24 cellular contexts compared by ENCODE assay signal in genomic region chr20:44703956-44704488, GRCh38. TPM values are rescaled to one million over a fixed set of nuclear protein-coding genes. Genes with fewer than 3 reads are reported as not detected.
DNase-seq lines count a peak whose midpoint lies in the region; ATAC-seq, FAIRE-seq and TF ChIP-seq lines count a peak whose summit lies in the region.
"Had no signal": no experiment of that assay in that cellular context is flagged by ENCODE, and none has a peak within 500 bp of the region (broad histone marks: within the 10 kb centered on the region; RNA-seq: fewer than 3 reads in every experiment).

No MANE protein-coding gene starts in this region.

- peak overlapping the region; percentile 17 for H2AK9ac ChIP-seq in IMR-90 (replicated peaks; ENCODE audit: low read depth, low read length, poor library complexity)

- no peak overlapping the region for H3K23ac ChIP-seq in IMR-90 (ENCODE audit: low read depth, low read length)

- peak overlapping the region; percentile 60 for H2BK120ac ChIP-seq in IMR-90 (ENCODE audit: low read depth, low read length)

- peaks cover 43% of the 10 kb centered on the region for H3K4me1 Mint-ChIP-seq in glutamatergic neuron (ENCODE audit: low read depth, unreplicated experiment)
- H3K4me1 Mint-ChIP-seq: activated CD4-positive, alpha-beta T cell treated with anti-CD3 and anti-CD28 coated beads, Interleukin-2, amount 10 ng/mL, durations not matched to agents 7 days and 5 days; CD8-positive, alpha-beta memory T cell; central memory CD8-positive, alpha-beta T cell; immature natural killer cell had no signal

- peak overlapping the region; percentile 74 for H3K18ac ChIP-seq in IMR-90 (ENCODE audit: low read depth, low read length)

- H2BK5ac ChIP-seq in IMR-90 (ENCODE audit: low read depth, low read length, poor library complexity, severe bottlenecking) = no peak overlapping the region

- H3K9me3 Mint-ChIP-seq in glutamatergic neuron (ENCODE audit: unreplicated experiment) = peaks cover 15% of the 10 kb centered on the region
- H3K9me3 Mint-ChIP-seq: activated CD4-positive, alpha-beta T cell treated with anti-CD3 and anti-CD28 coated beads, Interleukin-2, amount 10 ng/mL, durations not matched to agents 7 days and 5 days; CD8-positive, alpha-beta memory T cell; central memory CD8-positive, alpha-beta T cell; immature natural killer cell had no signal

- in situ Hi-C loops in IMR-90 (cut with MboI; ENCODE audit: low sequenced_read_pairs) (no loop called here), gastrocnemius medialis (cut with MboI; ENCODE audit: low sequenced_read_pairs in 4 of 4) (no loop called here)

- H3K4me1 ChIP-seq in A549 (peaks cover 37% of the 10 kb centered on the region), IMR-90 (ENCODE audit: control insufficient read depth, insufficient read depth, low read length) (peaks cover 39% of the 10 kb centered on the region), esophagus squamous epithelium (peaks cover 6 to 56% (median 42%) of the 10 kb centered on the region in 3 donors), gastrocnemius medialis (peaks cover 40 to 46% of the 10 kb centered on the region in 2 donors)

- 91% methylated on average over 9 of the region's 9 CpGs for WGBS in A549 (ENCODE audit: missing lambda C conversion rate)
- 95% methylated on average over 4 of the region's 9 CpGs; no CpG with 5 or more reads in 1 of the 2 experiments for WGBS in IMR-90 (ENCODE audit: extremely low coverage in 2 of 2, insufficient read length in 1 of 2), 2 experiments
- WGBS in esophagus squamous epithelium, 2 donors = 82 to 91% methylated on average over 4 to 9 of the region's 9 CpGs

- peak overlapping the region; percentile 33; the same call in 1 of the 2 replicates for H2BK20ac ChIP-seq in IMR-90 (ENCODE audit: low read depth, low read length)

- H3K9me3 ChIP-seq in A549 = no peaks in the 10 kb centered on the region
- no peaks in the 10 kb centered on the region for H3K9me3 ChIP-seq in IMR-90 (ENCODE audit: control insufficient read depth, insufficient read depth, low read length)
- H3K9me3 ChIP-seq in esophagus squamous epithelium = no peaks in the 10 kb centered on the region
- no peaks in the 10 kb centered on the region for H3K9me3 ChIP-seq in gastrocnemius medialis
- H3K9me3 ChIP-seq: ovary had no signal

- H3K27me3 ChIP-seq in IMR-90 (ENCODE audit: control insufficient read depth, insufficient read depth, low read length) = peaks cover 3% of the 10 kb centered on the region; the same call in 1 of the 2 replicates
- H3K27me3 ChIP-seq in esophagus squamous epithelium = no peaks in the 10 kb centered on the region
- no peaks in the 10 kb centered on the region for H3K27me3 ChIP-seq in gastrocnemius medialis
- H3K27me3 ChIP-seq: ovary had no signal

- peak overlapping the region; percentile 4 for H2AFZ ChIP-seq in IMR-90 (replicated peaks; ENCODE audit: low read length, poor library complexity)

- H4K91ac ChIP-seq in IMR-90 (ENCODE audit: insufficient read depth, low read depth, low read length) = peak overlapping the region; percentile 68

- H3K4me3 ChIP-seq in A549 (no peak overlapping the region), IMR-90 (ENCODE audit: insufficient read depth, low read depth, low read length) (no peak overlapping the region), esophagus squamous epithelium (no peak overlapping the region), gastrocnemius medialis (no peak overlapping the region)
- H3K4me3 ChIP-seq: lung, ovary had no signal

- BruUV-seq in IMR-90 (replicated peaks; lab: Mats Ljungman, UMichigan) = no TSS peak

- peak overlapping the region; percentile 81 for H3K4ac ChIP-seq in IMR-90 (ENCODE audit: low read depth, low read length)

- POLR2A ChIA-PET in A549 (lab: Yijun Ruan, JAX) = no interaction called here
- POLR2A ChIA-PET in IMR-90 (lab: Charles Lee; ENCODE audit: unreplicated experiment) = no interaction called here

- H3K14ac ChIP-seq in IMR-90 (replicated peaks; ENCODE audit: low read depth, low read length) = peak overlapping the region; percentile 52; the same call in 1 of the 2 replicates

- H4K8ac ChIP-seq in IMR-90 (ENCODE audit: low read depth in 2 of 2, low read length in 2 of 2) = peak overlapping the region; percentile 64 to 77

- no peak for ATAC-seq in A549
- no peak for ATAC-seq in IMR-90 (ENCODE audit: low read depth)
- ATAC-seq in gastrocnemius medialis = no peak
- ATAC-seq in GM19324 (IDR thresholded peaks at IDR 0.05; ENCODE audit: low FRiP score, unreplicated experiment) = no peak
- ATAC-seq: esophagus mucosa had no signal

- no peak for DNase-seq in A549 (ENCODE audit: low read depth in 1 of 2, low spot score in 1 of 2)
- no peak for DNase-seq in IMR-90
- DNase-seq in esophagus squamous epithelium (lab: John Stamatoyannopoulos, UW) = no peak
- DNase-seq in gastrocnemius medialis = no peak
- DNase-seq in glutamatergic neuron = no peak
- DNase-seq in urothelium cell line (ENCODE audit: low spot score) = no peak
- DNase-seq in NCI-H146 (lab: John Stamatoyannopoulos, UW) = no peak
- DNase-seq: activated CD4-positive, alpha-beta T cell treated with anti-CD3 and anti-CD28 coated beads, Interleukin-2, amount 10 ng/mL, durations not matched to agents 7 days and 5 days; activated CD8-positive, alpha-beta memory T cell treated with anti-CD3 and anti-CD28 coated beads, Interleukin-2, amount 50 U/mL, for 4 hours; amniotic stem cell; CD8-positive, alpha-beta memory T cell; effector CD8-positive, alpha-beta T cell; immature natural killer cell; NCI-H1092 treated with DMSO at 0.1 percent for 48 hours; NCI-H2081 treated with DMSO at 0.1 percent for 48 hours; SHP77 treated with DMSO at 0.1 percent for 48 hours; stimulated activated CD4-positive, alpha-beta T cell treated with anti-CD3 and anti-CD28 coated beads, Interleukin-2, amount 100 ng/mL, for 48 hours had no signal

- TF ChIP-seq EP300 in A549 (IDR thresholded peaks at IDR 0.05) = no peak

- H4K20me1 ChIP-seq in IMR-90 (ENCODE audit: insufficient read depth, low read length) = no peaks in the 10 kb centered on the region

- TF ChIP-seq RAD21 in A549 (conservative IDR thresholded peaks at IDR 0.05 in 1 of 2, IDR thresholded peaks at IDR 0.05 in 1 of 2) (no peak), IMR-90 (IDR thresholded peaks at IDR 0.05; ENCODE audit: low read length) (no peak)

- H3K36me3 Mint-ChIP-seq in glutamatergic neuron (ENCODE audit: unreplicated experiment) = no peaks in the 10 kb centered on the region
- H3K36me3 Mint-ChIP-seq: CD8-positive, alpha-beta memory T cell; immature natural killer cell had no signal

- H3K79me1 ChIP-seq in IMR-90 (ENCODE audit: low read depth in 1 of 2, low read length in 2 of 2) = no peaks in the 10 kb centered on the region

- peaks cover 8% of the 10 kb centered on the region; the same call in 1 of the 2 replicates for H3K9me1 ChIP-seq in IMR-90 (ENCODE audit: insufficient read depth, low read length)

- no peak overlapping the region for H3K27ac Mint-ChIP-seq in glutamatergic neuron (ENCODE audit: unreplicated experiment)
- H3K27ac Mint-ChIP-seq: activated CD4-positive, alpha-beta T cell treated with anti-CD3 and anti-CD28 coated beads, Interleukin-2, amount 10 ng/mL, durations not matched to agents 7 days and 5 days; immature natural killer cell had no signal

- TF ChIP-seq POLR2A in A549 (IDR thresholded peaks at IDR 0.05; ENCODE audit: low read length) = no peak
- no peak for TF ChIP-seq POLR2A in IMR-90 (IDR thresholded peaks at IDR 0.05; ENCODE audit: low read depth, low read length)
- TF ChIP-seq POLR2A in esophagus squamous epithelium (IDR thresholded peaks at IDR 0.05) = no peak
- no peak for TF ChIP-seq POLR2A in gastrocnemius medialis (IDR thresholded peaks at IDR 0.05)

- intact Hi-C loops in IMR-90 (cut with micrococcal nuclease) (no loop called here), esophagus squamous epithelium (cut with DNase I) (no loop called here), gastrocnemius medialis (cut with DNase I; ENCODE audit: low total_unique reads) (no loop called here)

- CTCF ChIA-PET in A549 (lab: Yijun Ruan, JAX) = interaction anchor here (0.8 to 7.3 kb wide), 8 partner anchors 8 to 163 kb away, joined by 3 to 58 read pairs (median 4); no protein-coding TSS in a partner anchor
- CTCF ChIA-PET in IMR-90 (lab: Yijun Ruan, JAX) = interaction anchor here (1.3 to 3.8 kb wide), 2 partner anchors 8 to 20 kb away, joined by 3 to 12 read pairs; no protein-coding TSS in a partner anchor

- H3K4me3 Mint-ChIP-seq in glutamatergic neuron (ENCODE audit: unreplicated experiment) = no peak overlapping the region
- H3K4me3 Mint-ChIP-seq: activated CD4-positive, alpha-beta T cell treated with anti-CD3 and anti-CD28 coated beads, Interleukin-2, amount 10 ng/mL, durations not matched to agents 7 days and 5 days; CD8-positive, alpha-beta memory T cell; central memory CD8-positive, alpha-beta T cell; immature natural killer cell had no signal

- H3K4me2 ChIP-seq in A549 (peak overlapping the region; percentile 19; the same call in 1 of the 3 replicates), IMR-90 (ENCODE audit: low read depth, low read length) (no peak overlapping the region)

- TF ChIP-seq CTCF in A549 (IDR thresholded peaks at IDR 0.05) (no peak), IMR-90 (conservative IDR thresholded peaks at IDR 0.05; ENCODE audit: low read depth, low read length) (no peak), esophagus squamous epithelium (IDR thresholded peaks at IDR 0.05) (no peak), gastrocnemius medialis (IDR thresholded peaks at IDR 0.05 in 4 of 5, conservative IDR thresholded peaks at IDR 0.05 in 1 of 5) (no peak), glutamatergic neuron (IDR thresholded peaks at IDR 0.05; ENCODE audit: partially characterized antibody, unreplicated experiment) (no peak)

- dilution Hi-C loops in IMR-90 (cut with HindIII; ENCODE audit: low sequenced_read_pairs, unreplicated experiment) = no loop called here

- FAIRE-seq in A549 (lab: Jason Lieb, UNC) = no peak
- no peak for FAIRE-seq in urothelium cell line (lab: Jason Lieb, UNC)

- peak overlapping the region; percentile 93 for H2AK5ac ChIP-seq in IMR-90 (ENCODE audit: low read depth, low read length)

- H3K36me3 ChIP-seq in IMR-90 (ENCODE audit: control insufficient read depth, insufficient read depth, low read length) (no peaks in the 10 kb centered on the region), esophagus squamous epithelium (no peaks in the 10 kb centered on the region), gastrocnemius medialis (no peaks in the 10 kb centered on the region)
- H3K36me3 ChIP-seq: ovary had no signal

- H3K27ac ChIP-seq in A549 (peak overlapping the region; percentile 47 to 79), IMR-90 (ENCODE audit: insufficient read depth, low read length) (peak overlapping the region; percentile 30), esophagus squamous epithelium (peak overlapping the region; percentile 66 to 87 (median 80)), gastrocnemius medialis (peak overlapping the region; percentile 71 to 84 (median 76))

- H3K27me3 Mint-ChIP-seq in glutamatergic neuron (ENCODE audit: unreplicated experiment) = peaks cover 9% of the 10 kb centered on the region

- H2BK15ac ChIP-seq in IMR-90 (ENCODE audit: low read depth, low read length) = no peak overlapping the region

- no peak overlapping the region for H3K56ac ChIP-seq in IMR-90 (ENCODE audit: extremely low read depth, insufficient read depth, low read length)

- no peak overlapping the region for H3K9ac ChIP-seq in IMR-90 (ENCODE audit: low read depth, low read length)

- peak overlapping the region; percentile 60 for H4K5ac ChIP-seq in IMR-90 (ENCODE audit: low read depth, low read length)

RNA-seq across cellular contexts. Expression of gene CCN5, which starts 11.1 kb away (rescaled TPM):
- polyA plus RNA-seq in A549 (2011; rRNA removed) (9.9 and 10.1 TPM in 2 replicates), A549 (2017; fragmentation: RNase III; extraction: RNeasy Plus Mini Kit Qiagen cat#74134 plus additional on column Dnase treatment) (11.1 to 13.9 TPM (median 12.3 TPM) in 3 replicates), IMR-90 (2012; rRNA removed) (not detected in 2 replicates)
- 32.0 and 52.5 TPM in 2 replicates for polyA plus RNA-seq in A549 (2012; cell fraction: cytosol; rRNA removed)
- polyA plus RNA-seq in A549 (2012; cell fraction: nucleus; rRNA removed) = 59.4 and 69.8 TPM in 2 replicates
- 4.5 and 6.9 TPM in 2 replicates for polyA minus RNA-seq in A549 (2011; rRNA and poly(A)+ RNA removed)
- total RNA-seq in IMR-90 (2012; rRNA removed) (not detected in 2 replicates), esophagus squamous epithelium (10 to 100 TPM in 3 of 4 donors, 1 to 10 TPM in 1; 6.7 to 83.9 (median 31.0) TPM), gastrocnemius medialis (10 to 100 TPM; 16.4 to 65.3 (median 45.7) TPM), glutamatergic neuron (ENCODE audit: unreplicated experiment) (not detected)
- 0.12 TPM in 1 of 2 replicates, not detected in the other for polyA plus RNA-seq in IMR-90 (2012; cell fraction: cytosol; rRNA removed)
- 0.02 and 0.13 TPM in 2 replicates for polyA plus RNA-seq in IMR-90 (2012; cell fraction: nucleus; rRNA removed; ENCODE audit: low replicate concordance)
- total RNA-seq: activated CD4-positive, alpha-beta T cell treated with anti-CD3 and anti-CD28 coated beads, Interleukin-2, amount 10 ng/mL, durations not matched to agents 7 days and 5 days; CD8-positive, alpha-beta memory T cell; LHCN-M2; T-helper 1 cell treated with Interleukin-12 subunit alpha and Interleukin-12 subunit beta and Interleukin-4 antibody, amounts not matched to agents 30 ng/mL and 1 ng/mL, for 36 hours had no signal
- polyA plus RNA-seq: CD8-positive, alpha-beta memory T cell; immature natural killer cell had no signal

RNA-seq across cellular contexts. Expression of gene KCNK15, which starts 41.6 kb away (rescaled TPM):
- polyA plus RNA-seq in A549 (2011; rRNA removed) (0.33 and 0.49 TPM in 2 replicates), A549 (2017; fragmentation: RNase III; extraction: RNeasy Plus Mini Kit Qiagen cat#74134 plus additional on column Dnase treatment) (0.41 to 0.67 TPM (median 0.43 TPM) in 3 replicates), IMR-90 (2012; rRNA removed) (not detected in 2 replicates)
- 0.73 and 1.3 TPM in 2 replicates for polyA plus RNA-seq in A549 (2012; cell fraction: cytosol; rRNA removed)
- 0.76 and 0.90 TPM in 2 replicates for polyA plus RNA-seq in A549 (2012; cell fraction: nucleus; rRNA removed)
- polyA minus RNA-seq in A549 (2011; rRNA and poly(A)+ RNA removed) = 0.58 and 0.66 TPM in 2 replicates
- total RNA-seq in IMR-90 (2012; rRNA removed) (not detected in 2 replicates), esophagus squamous epithelium (1 to 10 TPM in 1 of 4 donors, under 1 TPM in 2, not detected in 1; 0.13 to 2.5 (median 0.23) TPM), gastrocnemius medialis (under 1 TPM in 1 of 4 donors, not detected in 3; 0.20 TPM), glutamatergic neuron (ENCODE audit: unreplicated experiment) (0.22 TPM)
- not detected in 2 replicates for polyA plus RNA-seq in IMR-90 (2012; cell fraction: cytosol; rRNA removed)
- not detected in 2 replicates for polyA plus RNA-seq in IMR-90 (2012; cell fraction: nucleus; rRNA removed; ENCODE audit: low replicate concordance)
- total RNA-seq: activated CD4-positive, alpha-beta T cell treated with anti-CD3 and anti-CD28 coated beads, Interleukin-2, amount 10 ng/mL, durations not matched to agents 7 days and 5 days; LHCN-M2 had no signal
- polyA plus RNA-seq: CD8-positive, alpha-beta memory T cell; immature natural killer cell had no signal

RNA-seq across cellular contexts. Expression of gene ADA, which starts 52.5 kb away (rescaled TPM):
- polyA plus RNA-seq in A549 (2011; rRNA removed) = 46.7 and 48.1 TPM in 2 replicates
- polyA plus RNA-seq in A549 (2012; cell fraction: cytosol; rRNA removed) = 72.5 and 87.8 TPM in 2 replicates
- polyA plus RNA-seq in A549 (2012; cell fraction: nucleus; rRNA removed) = 107 and 110 TPM in 2 replicates
- 34.5 to 37.5 TPM (median 36.9 TPM) in 3 replicates for polyA plus RNA-seq in A549 (2017; fragmentation: RNase III; extraction: RNeasy Plus Mini Kit Qiagen cat#74134 plus additional on column Dnase treatment)
- 41.1 and 43.0 TPM in 2 replicates for polyA minus RNA-seq in A549 (2011; rRNA and poly(A)+ RNA removed)
- total RNA-seq in IMR-90 (2012; rRNA removed) = 6.9 and 8.1 TPM in 2 replicates
- 11.0 and 11.6 TPM in 2 replicates for polyA plus RNA-seq in IMR-90 (2012; rRNA removed)
- 9.8 and 15.3 TPM in 2 replicates for polyA plus RNA-seq in IMR-90 (2012; cell fraction: cytosol; rRNA removed)
- polyA plus RNA-seq in IMR-90 (2012; cell fraction: nucleus; rRNA removed; ENCODE audit: low replicate concordance) = 31.5 and 33.0 TPM in 2 replicates
- 10 to 100 TPM in 2 of 4 donors, 1 to 10 TPM in 2; 3.8 to 31.7 (median 15.7) TPM for total RNA-seq in esophagus squamous epithelium
- total RNA-seq in gastrocnemius medialis = 1 to 10 TPM; 2.2 to 5.1 (median 3.0) TPM
- 3.1 TPM for total RNA-seq in glutamatergic neuron (ENCODE audit: unreplicated experiment)
